ENCODE assay signal across 11 cellular contexts in genomic region chr22:46984751-46985506, GRCh38.
A peak's percentile ranks its signal among the peaks of the same experiment; 100 is the strongest.
DNase-seq lines count a peak whose midpoint lies in the region; ATAC-seq, FAIRE-seq and TF ChIP-seq lines count a peak whose summit lies in the region.
"Had no signal": no experiment of that assay in that cellular context is flagged by ENCODE, and none has a peak within 500 bp of the region (broad histone marks: within the 10 kb centered on the region; RNA-seq: fewer than 3 reads in every experiment).

No MANE protein-coding gene starts in this region.

- in situ Hi-C loops in ACHN (cut with HindIII; ENCODE audit: low pct_ligation_motif_present, low pct_unique_long_range_greater_than_20kb, low sequenced_read_pairs) = no loop called here

- H3K27me3 ChIP-seq in small intestine (ENCODE audit: control insufficient read depth in 2 of 2, insufficient read depth in 2 of 2, low read length in 2 of 2) = no peaks in the 10 kb centered on the region
- H3K27me3 ChIP-seq: tibial artery had no signal

- no peaks in the 10 kb centered on the region for H3K36me3 ChIP-seq in small intestine (ENCODE audit: control insufficient read depth in 2 of 2, insufficient read depth in 2 of 2, low read length in 2 of 2)

- DNase-seq in NCI-H146 (lab: John Stamatoyannopoulos, UW) (peak; percentile 2), NCI-H146 treated with DMSO at 0.1 percent for 48 hours (lab: John Stamatoyannopoulos, UW; ENCODE audit: unreplicated experiment) (no peak), fibroblast of mammary gland (ENCODE audit: low read depth) (peak; percentile 64), small intestine (peak; percentile 44), pons (ENCODE audit: low spot score) (no peak), ACHN (no peak)
- DNase-seq: 8988T, tibial artery had no signal

- H3K4me3 ChIP-seq in fibroblast of mammary gland (ENCODE audit: control insufficient read depth, low read depth, low read length) (no peak overlapping the region), small intestine (ENCODE audit: low read depth in 1 of 2, low read length in 2 of 2) (no peak overlapping the region)
- H3K4me3 ChIP-seq: tibial artery had no signal

- H3K27ac ChIP-seq in small intestine (ENCODE audit: low read depth in 1 of 2, low read length in 1 of 2) = peak overlapping the region in 1 of 2 donors; percentile 35
- H3K27ac ChIP-seq: KMS-11, tibial artery had no signal

- no peak for FAIRE-seq in small intestine (lab: Jason Lieb, UNC)

- no peaks in the 10 kb centered on the region for H3K4me1 ChIP-seq in small intestine (ENCODE audit: control insufficient read depth in 2 of 2, insufficient read depth in 1 of 2, low read depth in 1 of 2, low read length in 1 of 2)

- TF ChIP-seq CTCF in fibroblast of mammary gland (conservative IDR thresholded peaks at IDR 0.05; ENCODE audit: control insufficient read depth, insufficient read depth, low read depth, low read length) = no peak

- ATAC-seq in SK-N-SH treated with all-trans-retinoic acid at 6 μM for 48 hours (peak; percentile 19; the same call in 2 of the 3 replicates), HG02870 (IDR thresholded peaks at IDR 0.05; ENCODE audit: unreplicated experiment) (no peak)

- H3K9me3 ChIP-seq in small intestine (ENCODE audit: control insufficient read depth, low read depth) = no peaks in the 10 kb centered on the region
- H3K9me3 ChIP-seq: tibial artery had no signal

- 30 to 83% (median 50%) methylated on average over 16 of the region's 16 CpGs for WGBS in small intestine, 3 donors

TF ChIP-seq in SK-N-SH treated with all-trans-retinoic acid at 6 μM for 48 hours, 23 proteins besides CTCF, POLR2A, EP300 and RAD21:
- TF ChIP-seq CSDC2 (CRISPR knock-in tag; IDR thresholded peaks at IDR 0.05) (no peak), ZNF70 (CRISPR knock-in tag; IDR thresholded peaks at IDR 0.05) (no peak), GLIS3 (CRISPR knock-in tag; IDR thresholded peaks at IDR 0.05) (no peak), OSR1 (CRISPR knock-in tag; IDR thresholded peaks at IDR 0.05) (no peak), ZFP3 (CRISPR knock-in tag; IDR thresholded peaks at IDR 0.05) (no peak), CSRNP3 (CRISPR knock-in tag; IDR thresholded peaks at IDR 0.05) (no peak), SNAI2 (CRISPR knock-in tag; IDR thresholded peaks at IDR 0.05) (no peak), TCF4 (CRISPR knock-in tag; IDR thresholded peaks at IDR 0.05; ENCODE audit: borderline replicate concordance) (no peak), ESRRG (CRISPR knock-in tag; IDR thresholded peaks at IDR 0.05) (no peak), CREB5 (CRISPR knock-in tag; IDR thresholded peaks at IDR 0.05; ENCODE audit: low read depth) (no peak), ZNF8 (CRISPR knock-in tag; IDR thresholded peaks at IDR 0.05) (no peak), ZFP30 (CRISPR knock-in tag; IDR thresholded peaks at IDR 0.05) (no peak), ARNTL (CRISPR knock-in tag; IDR thresholded peaks at IDR 0.05; ENCODE audit: borderline replicate concordance, low read depth) (no peak), ZNF565 (CRISPR knock-in tag; conservative IDR thresholded peaks at IDR 0.05; ENCODE audit: low read depth) (no peak)
- TF ChIP-seq, protein P1, sequence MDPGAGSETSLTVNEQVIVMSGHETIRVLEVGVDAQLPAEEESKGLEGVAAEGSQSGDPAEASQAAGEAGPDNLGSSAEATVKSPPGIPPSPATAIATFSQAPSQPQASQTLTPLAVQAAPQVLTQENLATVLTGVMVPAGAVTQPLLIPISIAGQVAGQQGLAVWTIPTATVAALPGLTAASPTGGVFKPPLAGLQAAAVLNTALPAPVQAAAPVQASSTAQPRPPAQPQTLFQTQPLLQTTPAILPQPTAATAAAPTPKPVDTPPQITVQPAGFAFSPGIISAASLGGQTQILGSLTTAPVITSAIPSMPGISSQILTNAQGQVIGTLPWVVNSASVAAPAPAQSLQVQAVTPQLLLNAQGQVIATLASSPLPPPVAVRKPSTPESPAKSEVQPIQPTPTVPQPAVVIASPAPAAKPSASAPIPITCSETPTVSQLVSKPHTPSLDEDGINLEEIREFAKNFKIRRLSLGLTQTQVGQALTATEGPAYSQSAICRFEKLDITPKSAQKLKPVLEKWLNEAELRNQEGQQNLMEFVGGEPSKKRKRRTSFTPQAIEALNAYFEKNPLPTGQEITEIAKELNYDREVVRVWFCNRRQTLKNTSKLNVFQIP (CRISPR knock-in tag; IDR thresholded peaks at IDR 0.05; ENCODE audit: borderline replicate concordance, low read depth) = no peak

Comparison
In these comparisons a context has a peak if more than half of its experiments do, and no peak if none do; other contexts are left out.
1. DNase-seq: peak in NCI-H146 (single experiment), fibroblast of mammary gland (single experiment) and small intestine (single experiment); none in NCI-H146 treated with DMSO at 0.1 percent for 48 hours (single experiment), pons (single experiment) and ACHN (single experiment).